In the genomic region with DNA sequence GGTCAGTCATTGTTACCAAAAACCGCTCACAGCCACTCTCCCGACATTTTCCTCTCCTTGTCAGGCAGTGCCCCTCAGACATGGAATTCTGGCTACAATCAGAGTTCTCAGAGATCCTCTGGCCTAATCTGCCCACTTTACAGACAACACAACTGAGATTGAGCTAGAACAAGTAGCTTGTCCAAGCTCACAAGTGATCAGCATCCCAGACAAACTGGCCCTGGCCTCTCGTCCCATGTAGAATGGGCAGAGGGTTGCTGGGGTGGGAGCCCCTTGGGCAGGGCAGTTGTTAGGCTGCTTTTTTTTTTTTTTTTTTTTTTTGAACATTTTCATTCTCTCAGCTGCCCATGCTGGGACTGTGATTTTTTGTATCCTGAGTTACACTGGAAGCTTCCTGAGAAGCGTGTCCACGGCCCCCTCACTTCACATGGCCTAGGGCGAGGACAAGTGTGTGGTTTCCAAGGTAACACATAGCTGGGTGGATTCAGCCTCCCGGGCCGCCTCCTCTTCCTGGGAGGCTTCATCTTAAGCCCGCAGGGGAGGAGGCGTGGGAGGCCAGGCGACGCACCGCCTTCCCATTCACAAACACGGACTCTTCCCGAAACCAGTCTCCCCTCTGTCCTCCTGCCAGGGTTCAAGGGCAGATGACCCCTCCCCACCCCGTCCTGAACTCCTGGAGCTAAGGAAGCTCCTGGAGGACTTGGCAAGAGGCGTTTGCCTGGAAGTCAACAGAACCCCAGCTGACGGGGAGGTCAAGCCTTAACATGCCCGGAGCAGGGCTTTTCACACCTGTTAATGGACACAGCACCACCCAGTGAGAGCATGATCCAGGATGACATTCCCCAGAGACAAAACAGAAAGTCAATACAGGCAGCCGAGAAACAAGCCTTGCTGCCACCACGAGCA, we compare ENCODE assay signal across 10 cellular contexts. TPM values are rescaled to one million over a fixed set of nuclear protein-coding genes. Genes with fewer than 3 reads are reported as not detected.
A peak's percentile ranks its signal among the peaks of the same experiment; 100 is the strongest.
DNase-seq lines count a peak whose midpoint lies in the region; ATAC-seq and TF ChIP-seq lines count a peak whose summit lies in the region.
"Had no signal": no experiment of that assay in that cellular context is flagged by ENCODE, and none has a peak within 500 bp of the region (broad histone marks: within the 10 kb centered on the region; RNA-seq: fewer than 3 reads in every experiment).

No MANE protein-coding gene starts in this region.

- H3K27me3 Mint-ChIP-seq in endodermal cell (ENCODE audit: insufficient read depth): peaks cover 8% of the 10 kb centered on the region

- no peaks in the 10 kb centered on the region for H3K9me3 Mint-ChIP-seq in endodermal cell
- H3K9me3 Mint-ChIP-seq: CD4-positive, CD25-positive, alpha-beta regulatory T cell; central memory CD8-positive, alpha-beta T cell had no signal

- no peaks in the 10 kb centered on the region for H3K36me3 Mint-ChIP-seq in endodermal cell (ENCODE audit: low read depth)
- H3K36me3 Mint-ChIP-seq: CD4-positive, CD25-positive, alpha-beta regulatory T cell had no signal

- peak overlapping the region; percentile 20 for H3K4me3 Mint-ChIP-seq in endodermal cell
- H3K4me3 Mint-ChIP-seq: CD4-positive, CD25-positive, alpha-beta regulatory T cell; central memory CD8-positive, alpha-beta T cell had no signal

- peaks cover 16% of the 10 kb centered on the region for H3K4me1 ChIP-seq in endodermal cell (ENCODE audit: control insufficient read depth, insufficient read depth, low read length)

- peak overlapping the region; percentile 16 for H3K27ac ChIP-seq in endodermal cell (ENCODE audit: low read depth, low read length)

- TF ChIP-seq CTCF in endodermal cell (conservative IDR thresholded peaks at IDR 0.05): no peak

- 47 to 55% methylated on average over 6 to 21 of the region's 21 CpGs for WGBS in endodermal cell (ENCODE audit: insufficient coverage in 1 of 2, insufficient read length in 1 of 2), 2 experiments

- H3K9ac ChIP-seq in endodermal cell (ENCODE audit: extremely low read depth, low read length, poor library complexity, severe bottlenecking): no peak overlapping the region

- peaks cover 33% of the 10 kb centered on the region for H3K4me1 Mint-ChIP-seq in endodermal cell

- no peaks in the 10 kb centered on the region for H3K36me3 ChIP-seq in endodermal cell (ENCODE audit: control insufficient read depth, insufficient read depth, low read length)

- H3K27ac Mint-ChIP-seq in endodermal cell: peak overlapping the region; percentile 28

- no peak overlapping the region for H3K4me3 ChIP-seq in endodermal cell (ENCODE audit: low read length)

- no peaks in the 10 kb centered on the region for H3K27me3 ChIP-seq in endodermal cell (ENCODE audit: control insufficient read depth, insufficient read depth, low read length, poor library complexity, severe bottlenecking)

- DNase-seq in DMS79 (lab: John Stamatoyannopoulos, UW) (peak; percentile 61), NCI-H2171 treated with DMSO at 0.1 percent for 48 hours (lab: John Stamatoyannopoulos, UW) (peak; percentile 91), endodermal cell (peak; percentile 94), myocyte (ENCODE audit: low read depth) (peak; percentile 69), NCI-H446 treated with DMSO at 0.1 percent for 48 hours (lab: John Stamatoyannopoulos, UW) (no peak)
- no peak for DNase-seq in activated CD8-positive, alpha-beta memory T cell treated with anti-CD3 and anti-CD28 coated beads, Interleukin-2, amount 50 U/mL, for 48 hours
- DNase-seq in stimulated activated CD4-positive, alpha-beta T cell treated with anti-CD3 and anti-CD28 coated beads, Interleukin-15, amount 100 ng/mL, for 24 hours: no peak
- DNase-seq: CD4-positive, CD25-positive, alpha-beta regulatory T cell had no signal

- H3K9me3 ChIP-seq in endodermal cell (ENCODE audit: control insufficient read depth, low read length): no peaks in the 10 kb centered on the region

- ATAC-seq in HG03571 (IDR thresholded peaks at IDR 0.05; ENCODE audit: unreplicated experiment): no peak

RNA-seq across cellular contexts. Expression of a gene that starts 56.9 kb away (rescaled TPM):
- total RNA-seq in endodermal cell (under 1 TPM; 0.57 to 0.75 TPM), myocyte (30.8 and 41.3 TPM in 2 replicates)
- 4.5 TPM for polyA plus RNA-seq in endodermal cell (2013, experiment 1 of 2)
- 5.8 TPM for polyA plus RNA-seq in endodermal cell (2013, experiment 2 of 2)
- polyA plus RNA-seq in myocyte (2012): 5.5 TPM
- polyA plus RNA-seq: CD4-positive, CD25-positive, alpha-beta regulatory T cell had no signal

Comparison
In these comparisons a context has a peak if more than half of its experiments do, and no peak if none do; other contexts are left out.
1. DNase-seq: peak in DMS79 (single experiment), NCI-H2171 treated with DMSO at 0.1 percent for 48 hours (single experiment), endodermal cell (single experiment) and myocyte (single experiment); none in activated CD8-positive, alpha-beta memory T cell treated with anti-CD3 and anti-CD28 coated beads, Interleukin-2, amount 50 U/mL, for 48 hours (single experiment), stimulated activated CD4-positive, alpha-beta T cell treated with anti-CD3 and anti-CD28 coated beads, Interleukin-15, amount 100 ng/mL, for 24 hours (single experiment) and NCI-H446 treated with DMSO at 0.1 percent for 48 hours (single experiment).
2. RNA of a gene that starts 56.9 kb away (total RNA-seq): 30.8 to 41.3 TPM in myocyte; 0.57 to 0.75 TPM in endodermal cell; every median in the first group is over 10 times any median in the second.